In genomic region chr9:72207278-72207677, GRCh38 we compare ENCODE assay signal across 13 cellular contexts. TPM values are rescaled to one million over a fixed set of nuclear protein-coding genes. Genes with fewer than 3 reads are reported as not detected.
A peak's percentile ranks its signal among the peaks of the same experiment; 100 is the strongest.
DNase-seq lines count a peak whose midpoint lies in the region; ATAC-seq, FAIRE-seq and TF ChIP-seq lines count a peak whose summit lies in the region.
"Had no signal": no experiment of that assay in that cellular context is flagged by ENCODE, and none has a peak within 500 bp of the region (broad histone marks: within the 10 kb centered on the region; RNA-seq: fewer than 3 reads in every experiment).

No MANE protein-coding gene starts in this region.

- H3K9me3 ChIP-seq in left ventricle myocardium inferior (replicated peaks): no peaks in the 10 kb centered on the region
- H3K9me3 ChIP-seq: BLaER1 had no signal

- intact Hi-C loops in left ventricle myocardium inferior (cut with micrococcal nuclease): no loop called here

- no peak overlapping the region for H3K27ac ChIP-seq in left ventricle myocardium inferior (replicated peaks)
- H3K27ac ChIP-seq: BLaER1 had no signal

- H3K27me3 ChIP-seq in left ventricle myocardium inferior (ENCODE audit: low read depth): peaks cover 16% of the 10 kb centered on the region
- H3K27me3 ChIP-seq: BLaER1 had no signal

- in situ Hi-C loops in ACHN (cut with HindIII; ENCODE audit: low pct_ligation_motif_present, low pct_unique_long_range_greater_than_20kb, low sequenced_read_pairs): no loop called here

- H3K4me3 ChIP-seq in left ventricle myocardium inferior: no peak overlapping the region
- H3K4me3 ChIP-seq: BLaER1 had no signal

- peak; percentile 38 for ATAC-seq in GM21367 (IDR thresholded peaks at IDR 0.05; ENCODE audit: unreplicated experiment)
- ATAC-seq in HG02981 (IDR thresholded peaks at IDR 0.05; ENCODE audit: unreplicated experiment): peak; percentile 60

- peak; percentile 25 for DNase-seq in GM18507 (ENCODE audit: extremely low spot score, insufficient read length, low read depth)
- DNase-seq in NCI-H2029 treated with DMSO at 0.1 percent for 48 hours (lab: John Stamatoyannopoulos, UW): peak; percentile 6
- DNase-seq in mucosa of gallbladder (ENCODE audit: low spot score): no peak
- no peak for DNase-seq in ACHN
- no peak for DNase-seq in left ventricle myocardium inferior
- no peak for DNase-seq in NCI-H82 treated with DMSO at 0.1 percent for 48 hours (lab: John Stamatoyannopoulos, UW; ENCODE audit: unreplicated experiment)
- DNase-seq: NCI-H1694 had no signal

- no peaks in the 10 kb centered on the region for H3K4me1 ChIP-seq in left ventricle myocardium inferior
- H3K4me1 ChIP-seq: BLaER1 had no signal

- H3K36me3 ChIP-seq in left ventricle myocardium inferior: no peaks in the 10 kb centered on the region
- H3K36me3 ChIP-seq: BLaER1 had no signal

- TF ChIP-seq CTCF in left ventricle myocardium inferior (IDR thresholded peaks at IDR 0.05; ENCODE audit: borderline replicate concordance): no peak

- FAIRE-seq in GM18507 (lab: Jason Lieb, UNC): peak; percentile 89
- FAIRE-seq: astrocyte, keratinocyte had no signal

RNA-seq across cellular contexts. Expression of gene GDA, which starts 58.0 kb away (rescaled TPM):
- 70.0 TPM for total RNA-seq in mucosa of gallbladder
- 0.85 TPM for total RNA-seq in left ventricle myocardium inferior
- total RNA-seq: astrocyte, myocyte had no signal

Comparison
In these comparisons a context has a peak if more than half of its experiments do, and no peak if none do; other contexts are left out.
1. DNase-seq: peak in GM18507 (single experiment) and NCI-H2029 treated with DMSO at 0.1 percent for 48 hours (single experiment); none in mucosa of gallbladder (single experiment), ACHN (single experiment), left ventricle myocardium inferior (single experiment) and NCI-H82 treated with DMSO at 0.1 percent for 48 hours (single experiment).
2. RNA of gene GDA, which starts 58.0 kb away (total RNA-seq): 70.0 TPM in mucosa of gallbladder (single experiment); 0.85 TPM in left ventricle myocardium inferior (single experiment); every median in the first group is over 10 times any median in the second.